In genomic region chr14:93956082-93956481, GRCh38 we compare ENCODE assay signal across 12 cellular contexts. TPM values are rescaled to one million over a fixed set of nuclear protein-coding genes. Genes with fewer than 3 reads are reported as not detected.
DNase-seq lines count a peak whose midpoint lies in the region; TF ChIP-seq lines count a peak whose summit lies in the region.
"Had no signal": no experiment of that assay in that cellular context is flagged by ENCODE, and none has a peak within 500 bp of the region (broad histone marks: within the 10 kb centered on the region; RNA-seq: fewer than 3 reads in every experiment).

No MANE protein-coding gene starts in this region.

- H3K36me3 Mint-ChIP-seq in CD8-positive, alpha-beta memory T cell = peaks cover 0 to 20% (median 0%) of the 10 kb centered on the region in 3 donors
- H3K36me3 Mint-ChIP-seq in activated naive CD8-positive, alpha-beta T cell treated with anti-CD3 and anti-CD28 coated beads for 36 hours = peaks cover 36% of the 10 kb centered on the region
- H3K36me3 Mint-ChIP-seq in nephron (ENCODE audit: low read depth) = no peaks in the 10 kb centered on the region

- peaks cover 80% of the 10 kb centered on the region for H3K4me1 ChIP-seq in CD8-positive, alpha-beta memory T cell (ENCODE audit: insufficient read depth, low read length)

- no peaks in the 10 kb centered on the region for H3K36me3 ChIP-seq in CD8-positive, alpha-beta memory T cell (ENCODE audit: insufficient read depth, low read length)
- H3K36me3 ChIP-seq: WERI-Rb-1 had no signal

- no peaks in the 10 kb centered on the region for H3K9me3 Mint-ChIP-seq in CD8-positive, alpha-beta memory T cell
- peaks cover 1% of the 10 kb centered on the region for H3K9me3 Mint-ChIP-seq in activated naive CD8-positive, alpha-beta T cell treated with anti-CD3 and anti-CD28 coated beads for 36 hours
- H3K9me3 Mint-ChIP-seq in nephron = no peaks in the 10 kb centered on the region

- H3K4me1 Mint-ChIP-seq in CD8-positive, alpha-beta memory T cell = peaks cover 78 to 98% (median 85%) of the 10 kb centered on the region in 3 donors
- H3K4me1 Mint-ChIP-seq in activated naive CD8-positive, alpha-beta T cell treated with anti-CD3 and anti-CD28 coated beads for 36 hours = peaks cover 87% of the 10 kb centered on the region
- H3K4me1 Mint-ChIP-seq in nephron = peaks cover 60% of the 10 kb centered on the region

- H3K27ac Mint-ChIP-seq in CD8-positive, alpha-beta memory T cell = peak overlapping the region; percentile 1 to 99 (median 96)
- H3K27ac Mint-ChIP-seq in activated naive CD8-positive, alpha-beta T cell treated with anti-CD3 and anti-CD28 coated beads for 36 hours = peak overlapping the region; percentile 92
- H3K27ac Mint-ChIP-seq in nephron = no peak overlapping the region

- no peaks in the 10 kb centered on the region for H3K27me3 Mint-ChIP-seq in CD8-positive, alpha-beta memory T cell
- H3K27me3 Mint-ChIP-seq in activated naive CD8-positive, alpha-beta T cell treated with anti-CD3 and anti-CD28 coated beads for 36 hours = no peaks in the 10 kb centered on the region
- peaks cover 25% of the 10 kb centered on the region for H3K27me3 Mint-ChIP-seq in nephron (ENCODE audit: low read depth)

- POLR2A ChIA-PET in CD8-positive, alpha-beta memory T cell (lab: Charles Lee) = interaction anchor here (1.2 to 2.8 kb wide), 2 partner anchors 15 to 21 kb away, joined by 3 to 13 read pairs; no protein-coding TSS in a partner anchor

- CTCF ChIA-PET in CD8-positive, alpha-beta memory T cell (lab: Charles Lee) = interaction anchor here (1.3 to 33.9 kb wide), 4 partner anchors 9 to 68 kb away, joined by 3 to 945 read pairs (median 90); partner anchors contain the start of gene ASB2

- peak overlapping the region; percentile 81 to 92 (median 85) for H3K4me3 Mint-ChIP-seq in CD8-positive, alpha-beta memory T cell
- peak overlapping the region; percentile 84 for H3K4me3 Mint-ChIP-seq in activated naive CD8-positive, alpha-beta T cell treated with anti-CD3 and anti-CD28 coated beads for 36 hours
- H3K4me3 Mint-ChIP-seq in nephron = peak overlapping the region in 2 of 3 experiments; percentile 48 to 66

- TF ChIP-seq CTCF in GM12864 (IDR thresholded peaks at IDR 0.05; ENCODE audit: low read depth, low read length, missing control alignments) (no peak), nephron (IDR thresholded peaks at IDR 0.05; ENCODE audit: unreplicated experiment in 3 of 3) (no peak)

- no peak for DNase-seq in CD8-positive, alpha-beta memory T cell
- DNase-seq in GM12864 (ENCODE audit: low read depth) = no peak
- no peak for DNase-seq in activated naive CD8-positive, alpha-beta T cell treated with anti-CD3 and anti-CD28 coated beads for 36 hours
- no peak for DNase-seq in NAMALWA (ENCODE audit: low spot score)
- DNase-seq in activated effector memory CD4-positive, alpha-beta T cell treated with Interleukin-2 at 50 U/mL for 16 hours = no peak
- no peak for DNase-seq in stimulated activated naive CD4-positive, alpha-beta T cell (lab: John Stamatoyannopoulos, UW)
- DNase-seq: DMS79; effector CD8-positive, alpha-beta T cell had no signal

- H3K9me3 ChIP-seq in CD8-positive, alpha-beta memory T cell (ENCODE audit: low read length) = no peaks in the 10 kb centered on the region

- peak overlapping the region; percentile 54 for H3K4me3 ChIP-seq in CD8-positive, alpha-beta memory T cell (ENCODE audit: low read length)
- H3K4me3 ChIP-seq in GM12864 (ENCODE audit: low read depth, low read length) = peak overlapping the region; percentile 57

- peak overlapping the region; percentile 68 for H3K27ac ChIP-seq in CD8-positive, alpha-beta memory T cell (ENCODE audit: low read depth, low read length)
- H3K27ac ChIP-seq: WERI-Rb-1 had no signal

- H3K27me3 ChIP-seq in CD8-positive, alpha-beta memory T cell (ENCODE audit: insufficient read depth, low read length, poor library complexity, severe bottlenecking) = no peaks in the 10 kb centered on the region

RNA-seq across cellular contexts. Expression of gene ASB2, which starts 20.3 kb away (rescaled TPM):
- total RNA-seq in CD8-positive, alpha-beta memory T cell = 10 to 100 TPM; 93.5 to 98.0 TPM
- polyA plus RNA-seq in CD8-positive, alpha-beta memory T cell = 4.8 TPM
- 10 to 100 TPM; 26.4 to 29.1 TPM for total RNA-seq in activated naive CD8-positive, alpha-beta T cell treated with anti-CD3 and anti-CD28 coated beads for 36 hours
- total RNA-seq: temporal lobe had no signal

RNA-seq across cellular contexts. Expression of gene FAM181A, which starts 28.9 kb away (rescaled TPM):
- not detected for total RNA-seq in CD8-positive, alpha-beta memory T cell
- polyA plus RNA-seq in CD8-positive, alpha-beta memory T cell = not detected
- not detected for total RNA-seq in activated naive CD8-positive, alpha-beta T cell treated with anti-CD3 and anti-CD28 coated beads for 36 hours
- total RNA-seq: myocyte had no signal

RNA-seq across cellular contexts. Expression of gene CCDC197, which starts 41.0 kb away (rescaled TPM):
- total RNA-seq in CD8-positive, alpha-beta memory T cell = not detected
- not detected for polyA plus RNA-seq in CD8-positive, alpha-beta memory T cell
- total RNA-seq in activated naive CD8-positive, alpha-beta T cell treated with anti-CD3 and anti-CD28 coated beads for 36 hours = not detected
- total RNA-seq: myocyte, temporal lobe had no signal

Comparison
In these comparisons a context has a peak if more than half of its experiments do, and no peak if none do; other contexts are left out.
1. H3K27ac Mint-ChIP-seq: peak in CD8-positive, alpha-beta memory T cell (8 of 8) and activated naive CD8-positive, alpha-beta T cell treated with anti-CD3 and anti-CD28 coated beads for 36 hours (single experiment); none in nephron (0 of 3).
2. Peak in every context shown above with its lines, with median percentiles within 50 percentile points of each other: H3K4me3 Mint-ChIP-seq.